28 cellular contexts compared by ENCODE assay signal in the genomic region with DNA sequence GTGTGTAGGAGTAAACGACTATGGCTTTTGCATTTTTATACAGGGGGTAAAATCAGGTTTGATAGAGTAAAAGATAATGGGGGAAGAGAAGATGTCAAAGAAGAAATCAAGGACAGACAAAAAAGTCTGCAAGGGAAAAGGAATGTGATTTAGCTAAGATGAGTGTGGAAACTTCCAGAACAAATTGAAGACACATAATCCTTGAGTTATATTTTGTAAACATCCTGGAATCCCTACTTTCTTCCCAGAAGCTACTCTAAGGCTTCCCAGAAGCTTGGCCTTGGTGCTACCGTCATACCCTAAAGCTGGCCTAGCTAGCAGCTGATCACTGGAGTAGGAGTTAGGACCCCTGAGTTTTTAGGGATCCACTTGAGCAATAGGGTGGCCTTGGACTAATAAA.
"Had no signal": no experiment of that assay in that cellular context is flagged by ENCODE, and none has a peak within 500 bp of the region (broad histone marks: within the 10 kb centered on the region; RNA-seq: fewer than 3 reads in every experiment).

No MANE protein-coding gene starts in this region.

- H3K4me2 ChIP-seq: PC-9 had no signal

- H2AFZ ChIP-seq: PC-9 had no signal

- H3K9me3 ChIP-seq: body of pancreas, breast epithelium had no signal

- H3K9me3 Mint-ChIP-seq: activated CD4-positive, alpha-beta T cell treated with anti-CD3 and anti-CD28 coated beads, Interleukin-2, amount 10 ng/mL, durations not matched to agents 24 days and 14 days; activated CD8-positive, alpha-beta T cell treated with anti-CD3 and anti-CD28 coated beads for 36 hours; activated naive CD8-positive, alpha-beta T cell treated with anti-CD3 and anti-CD28 coated beads, Interleukin-2, amount 10 ng/mL, durations not matched to agents 7 days and 5 days; activated T-helper 2 cell treated with anti-CD3 and anti-CD28 coated beads, Interferon-gamma antibody, Interleukin-2, Interleukin-4, amounts not matched to agents 10 μg/mL and 5 μg/mL and 100 μg/mL, durations not matched to agents 14 hours and 24 hours and 36 hours had no signal

- H3K27me3 ChIP-seq: body of pancreas, breast epithelium had no signal

- H3K36me3 ChIP-seq: breast epithelium had no signal

- H3K4me3 ChIP-seq: body of pancreas, breast epithelium, PC-9 had no signal

- H3K27ac ChIP-seq: body of pancreas, PC-9, RWPE1 had no signal

- H3K27me3 Mint-ChIP-seq: activated CD4-positive, alpha-beta T cell treated with anti-CD3 and anti-CD28 coated beads, Interleukin-2, amount 10 ng/mL, durations not matched to agents 24 days and 14 days had no signal

- H3K4me1 Mint-ChIP-seq: activated CD4-positive, alpha-beta T cell treated with anti-CD3 and anti-CD28 coated beads, Interleukin-2, amount 10 ng/mL, durations not matched to agents 24 days and 14 days; activated naive CD4-positive, alpha-beta T cell treated with anti-CD3 and anti-CD28 coated beads, Interleukin-2, amount 50 U/mL, for 24 hours; activated naive CD8-positive, alpha-beta T cell treated with anti-CD3 and anti-CD28 coated beads, Interleukin-2, amount 10 ng/mL, durations not matched to agents 7 days and 5 days had no signal

- H3K4me3 Mint-ChIP-seq: activated CD4-positive, alpha-beta T cell treated with anti-CD3 and anti-CD28 coated beads, Interleukin-2, amount 10 ng/mL, durations not matched to agents 24 days and 14 days; activated CD8-positive, alpha-beta T cell treated with anti-CD3 and anti-CD28 coated beads for 36 hours; activated naive CD4-positive, alpha-beta T cell treated with anti-CD3 and anti-CD28 coated beads, Interleukin-2, amount 50 U/mL, for 24 hours; activated naive CD8-positive, alpha-beta T cell treated with anti-CD3 and anti-CD28 coated beads, Interleukin-2, amount 10 ng/mL, durations not matched to agents 7 days and 5 days had no signal

- DNase-seq: activated CD4-positive, alpha-beta T cell treated with anti-CD3 and anti-CD28 coated beads, Interleukin-2, amount 10 ng/mL, durations not matched to agents 24 days and 14 days; activated CD4-positive, alpha-beta T cell treated with anti-CD3 and anti-CD28 coated beads, Interleukin-2, amount 50 U/mL, for 4 hours; activated CD8-positive, alpha-beta T cell treated with anti-CD3 and anti-CD28 coated beads for 36 hours; activated gamma-delta T cell; activated naive CD4-positive, alpha-beta T cell treated with Interleukin-2 at 50 U/mL for 16 hours; activated naive CD8-positive, alpha-beta T cell treated with anti-CD3 and anti-CD28 coated beads, Interleukin-2, amount 10 ng/mL, durations not matched to agents 7 days and 5 days; activated T-cell treated with anti-CD3 and anti-CD28 coated beads, Interleukin-2, amount 50 U/mL, for 1 hour; body of pancreas; NCI-H1048; NCI-H1105 treated with DMSO at 0.1 percent for 48 hours; NCI-H1436; NCI-H1694; NCI-H1930; NCI-H2081 treated with DMSO at 0.1 percent for 48 hours; NCI-H345; NCI-H524 treated with DMSO at 0.1 percent for 48 hours; NCI-H748 treated with DMSO at 0.1 percent for 48 hours; NK-92 treated with Interleukin-12 subunit alpha and Interleukin-12 subunit beta, amount 100 ng/mL, for 24 hours; SIG-M5; SW 1271; T-helper 1 cell; T-helper 2 cell; T1000 had no signal

- H3K36me3 Mint-ChIP-seq: activated naive CD4-positive, alpha-beta T cell treated with anti-CD3 and anti-CD28 coated beads, Interleukin-2, amount 50 U/mL, for 24 hours; activated naive CD8-positive, alpha-beta T cell treated with anti-CD3 and anti-CD28 coated beads, Interleukin-2, amount 10 ng/mL, durations not matched to agents 7 days and 5 days had no signal

- H3K4me1 ChIP-seq: body of pancreas, breast epithelium had no signal

- ATAC-seq: activated CD8-positive, alpha-beta T cell treated with anti-CD3 and anti-CD28 coated beads for 36 hours; body of pancreas had no signal
